Comparison of ENCODE assay signal across 12 cellular contexts in the genomic region with DNA sequence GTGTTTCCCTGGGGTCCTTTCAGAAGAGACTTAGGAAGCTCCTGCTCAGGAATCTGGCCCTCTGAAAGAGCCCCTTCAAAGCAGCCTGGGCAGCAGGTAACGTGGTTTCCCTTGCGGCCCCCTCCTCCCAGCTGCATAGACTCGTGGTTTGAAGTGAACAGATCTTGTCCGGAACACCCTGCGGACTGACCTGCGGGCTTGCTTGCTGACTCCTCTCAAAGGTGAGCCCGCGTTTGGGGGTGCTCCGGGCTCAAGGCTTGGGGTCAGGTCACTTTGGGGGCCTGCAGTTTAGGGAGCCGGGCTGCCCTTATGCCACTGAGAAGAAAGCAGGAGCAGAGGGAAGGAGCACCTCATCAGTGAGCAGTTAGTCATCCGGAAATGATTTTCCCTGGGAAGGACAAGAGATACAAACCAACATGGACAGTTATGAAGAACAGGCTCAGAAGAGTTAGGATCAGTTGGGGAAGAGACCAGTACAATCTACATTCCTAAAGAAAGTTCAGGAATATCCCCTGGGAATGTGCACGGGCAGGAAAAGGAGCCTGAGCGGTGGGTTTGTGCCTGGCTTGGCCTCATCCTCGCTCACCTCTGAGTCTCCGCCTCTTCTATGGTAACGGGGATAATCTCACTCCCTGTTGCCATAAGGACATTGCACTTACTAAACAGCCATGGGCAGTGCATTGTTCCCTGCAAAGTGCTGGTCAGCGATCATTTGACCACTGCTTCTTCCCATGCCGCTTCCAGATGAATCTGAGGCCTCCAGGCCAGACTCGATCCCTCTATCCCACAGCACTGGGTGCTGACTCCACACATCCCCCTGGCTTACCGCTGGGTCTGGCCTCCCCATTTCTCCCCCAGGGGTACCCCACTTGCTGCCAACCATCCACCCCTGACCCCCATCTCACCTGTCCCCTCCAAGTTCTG. TPM values are rescaled to one million over a fixed set of nuclear protein-coding genes. Genes with fewer than 3 reads are reported as not detected.
DNase-seq lines count a peak whose midpoint lies in the region; ATAC-seq and TF ChIP-seq lines count a peak whose summit lies in the region.
"Had no signal": no experiment of that assay in that cellular context is flagged by ENCODE, and none has a peak within 500 bp of the region (broad histone marks: within the 10 kb centered on the region; RNA-seq: fewer than 3 reads in every experiment).

No MANE protein-coding gene starts in this region.

- peak; percentile 6 for DNase-seq in GM10248 (ENCODE audit: extremely low spot score)
- DNase-seq in esophagus muscularis mucosa (ENCODE audit: extremely low spot score): no peak
- DNase-seq in gastrocnemius medialis: no peak
- no peak for DNase-seq in HCEC 1CT
- DNase-seq: activated CD4-positive, alpha-beta T cell treated with anti-CD3 and anti-CD28 coated beads for 4 hours; immature natural killer cell; KG1; NCI-H345 had no signal

- no peak for TF ChIP-seq EP300 in esophagus muscularis mucosa (IDR thresholded peaks at IDR 0.05)

- no peaks in the 10 kb centered on the region for H3K9me3 ChIP-seq in Loucy (ENCODE audit: insufficient read depth, low read depth, low read length)
- H3K9me3 ChIP-seq in esophagus muscularis mucosa: no peaks in the 10 kb centered on the region
- no peaks in the 10 kb centered on the region for H3K9me3 ChIP-seq in gastrocnemius medialis

- CTCF ChIA-PET in GM10248 (lab: Yijun Ruan, JAX): interaction anchor here (0.8 to 1.9 kb wide), 3 partner anchors 10 to 108 kb away, joined by 3 to 9 read pairs (median 5); a partner anchor contains a TSS

- H3K27ac ChIP-seq in esophagus muscularis mucosa (replicated peaks in 1 of 4) (peak overlapping the region; percentile 80 to 86 (median 84)), gastrocnemius medialis (peak overlapping the region; percentile 97 to 99 (median 97))

- peak overlapping the region; percentile 97 for H3K9ac ChIP-seq in Loucy (ENCODE audit: low read depth, low read length, poor library complexity, severe bottlenecking)

- WGBS in esophagus muscularis mucosa: 95% methylated on average over 19 of the region's 20 CpGs

- peaks cover 65% of the 10 kb centered on the region for H3K36me3 ChIP-seq in Loucy (ENCODE audit: insufficient read depth, low read length)
- H3K36me3 ChIP-seq in esophagus muscularis mucosa: peaks cover 0 to 6% (median 4%) of the 10 kb centered on the region in 4 donors
- no peaks in the 10 kb centered on the region for H3K36me3 ChIP-seq in gastrocnemius medialis

- intact Hi-C loops in esophagus muscularis mucosa (cut with DNase I): loop anchor here (5.0 kb wide), 1 partner anchor 44 kb away; no protein-coding TSS in a partner anchor
- intact Hi-C loops in gastrocnemius medialis (cut with DNase I; ENCODE audit: low total_unique reads): loop anchor here (5.0 kb wide), 2 partner anchors 54 to 201 kb away; no protein-coding TSS in a partner anchor

- H4K20me1 ChIP-seq in Loucy (ENCODE audit: insufficient read depth, low read length, poor library complexity, severe bottlenecking): peaks cover 23% of the 10 kb centered on the region

- H3K4me3 ChIP-seq in Loucy (ENCODE audit: low read length, poor library complexity, severe bottlenecking) (peak overlapping the region; percentile 74), esophagus muscularis mucosa (no peak overlapping the region), gastrocnemius medialis (no peak overlapping the region)

- TF ChIP-seq CTCF in GM10248 (IDR thresholded peaks at IDR 0.05; ENCODE audit: control extremely low read depth, extremely low read depth, low read depth, missing control alignments) (no peak), Loucy (conservative IDR thresholded peaks at IDR 0.05; ENCODE audit: low read length) (no peak), esophagus muscularis mucosa (IDR thresholded peaks at IDR 0.05) (no peak), gastrocnemius medialis (IDR thresholded peaks at IDR 0.05 in 4 of 5, conservative IDR thresholded peaks at IDR 0.05 in 1 of 5) (no peak)

- peak overlapping the region; percentile 95 for H3K4me2 ChIP-seq in Loucy (ENCODE audit: low read depth, low read length, poor library complexity, severe bottlenecking)

- H3K9me2 ChIP-seq in Loucy (replicated peaks; ENCODE audit: low read depth, low read length): no peaks in the 10 kb centered on the region

- no peak for TF ChIP-seq POLR2A in esophagus muscularis mucosa (IDR thresholded peaks at IDR 0.05; ENCODE audit: low read depth)
- no peak for TF ChIP-seq POLR2A in gastrocnemius medialis (IDR thresholded peaks at IDR 0.05)

- peaks cover 76% of the 10 kb centered on the region for H3K4me1 ChIP-seq in Loucy (ENCODE audit: insufficient read depth, low read length, poor library complexity, severe bottlenecking)
- peaks cover 70 to 74% (median 74%) of the 10 kb centered on the region in 4 donors for H3K4me1 ChIP-seq in esophagus muscularis mucosa
- peaks cover 71 to 73% of the 10 kb centered on the region in 2 donors for H3K4me1 ChIP-seq in gastrocnemius medialis

- no peak for ATAC-seq in gastrocnemius medialis
- no peak for ATAC-seq in GM19023 (IDR thresholded peaks at IDR 0.05; ENCODE audit: unreplicated experiment)
- no peak for ATAC-seq in HG02642 (IDR thresholded peaks at IDR 0.05; ENCODE audit: poor library complexity, unreplicated experiment)
- no peak for ATAC-seq in GM21423 (IDR thresholded peaks at IDR 0.05; ENCODE audit: unreplicated experiment)

- POLR2A ChIA-PET in GM10248 (lab: Yijun Ruan, JAX): no interaction called here

- H3F3A ChIP-seq in Loucy (ENCODE audit: low read depth): peaks cover 18% of the 10 kb centered on the region

- peaks cover 97% of the 10 kb centered on the region for H3K79me2 ChIP-seq in Loucy (ENCODE audit: insufficient read depth, low read length)

- H3K27me3 ChIP-seq in Loucy (ENCODE audit: insufficient read depth, low read length, poor library complexity, severe bottlenecking) (no peaks in the 10 kb centered on the region), esophagus muscularis mucosa (no peaks in the 10 kb centered on the region), gastrocnemius medialis (no peaks in the 10 kb centered on the region)

- in situ Hi-C loops in gastrocnemius medialis (cut with MboI; ENCODE audit: low sequenced_read_pairs in 4 of 4): loop anchor here in 2 of 4 donors (5.0 kb wide), 2 partner anchors 104 to 109 kb away; a partner anchor contains a TSS

- H2AFZ ChIP-seq in Loucy (ENCODE audit: low read length): no peak overlapping the region

RNA-seq across cellular contexts. Expression of a gene that starts 10.0 kb away (rescaled TPM):
- 10 to 100 TPM in 2 of 4 donors, 1 to 10 TPM in 2; 6.7 to 13.2 (median 8.7) TPM for total RNA-seq in esophagus muscularis mucosa
- total RNA-seq in gastrocnemius medialis: 10 to 100 TPM; 27.8 to 54.5 (median 44.2) TPM

RNA-seq across cellular contexts. Expression of a gene that starts 41.7 kb away (rescaled TPM):
- total RNA-seq in esophagus muscularis mucosa: 10 to 100 TPM in 3 of 4 donors, 1 to 10 TPM in 1; 8.4 to 17.4 (median 12.0) TPM
- 10 to 100 TPM in 1 of 4 donors, 1 to 10 TPM in 3; 4.1 to 11.0 (median 6.5) TPM for total RNA-seq in gastrocnemius medialis
